In genomic region chr6:79584332-79584731, GRCh38 we compare ENCODE assay signal across 1 cellular context.
A peak's percentile ranks its signal among the peaks of the same experiment; 100 is the strongest.
TF ChIP-seq lines count a peak whose summit lies in the region.

No MANE protein-coding gene starts in this region.

TF ChIP-seq in HepG2, 621 proteins besides CTCF, POLR2A, EP300 and RAD21:
- no peak for TF ChIP-seq BRF2 (CRISPR knock-in tag; IDR thresholded peaks at IDR 0.05)
- TF ChIP-seq HOMEZ (CRISPR knock-in tag; IDR thresholded peaks at IDR 0.05; ENCODE audit: low read depth): no peak
- no peak for TF ChIP-seq SOX13 (IDR thresholded peaks at IDR 0.05)
- no peak for TF ChIP-seq SOX13 (CRISPR knock-in tag; conservative IDR thresholded peaks at IDR 0.05 in 1 of 2, IDR thresholded peaks at IDR 0.05 in 1 of 2)
- no peak for TF ChIP-seq SNAI1 (CRISPR knock-in tag; IDR thresholded peaks at IDR 0.05; ENCODE audit: borderline replicate concordance)
- TF ChIP-seq HCFC1 (IDR thresholded peaks at IDR 0.05; ENCODE audit: low read depth, low read length): no peak
- 0 out of 2 replicates have a peak, but pooled peaks have one; percentile 8 for TF ChIP-seq STAG1 (CRISPR knock-in tag; IDR thresholded peaks at IDR 0.05)
- TF ChIP-seq CAMTA2 (CRISPR knock-in tag; IDR thresholded peaks at IDR 0.05; ENCODE audit: borderline replicate concordance): no peak
- TF ChIP-seq PHF5A (CRISPR knock-in tag; IDR thresholded peaks at IDR 0.05; ENCODE audit: low read depth, unreplicated experiment): no peak
TF ChIP-seq in HepG2: peak in this region for 1.
